ENCODE assay signal across 1 cellular context in genomic region chr10:29069952-29070351, GRCh38.
TF ChIP-seq lines count a peak whose summit lies in the region.

No MANE protein-coding gene starts in this region.

TF ChIP-seq in GM23338, 12 proteins besides CTCF, POLR2A, EP300 and RAD21 (continued from another document):
- TF ChIP-seq ZNF462 (CRISPR knock-in tag; IDR thresholded peaks at IDR 0.05) (no peak), CREB1 (CRISPR knock-in tag; IDR thresholded peaks at IDR 0.05; ENCODE audit: low read depth) (no peak), ZNF114 (CRISPR knock-in tag; IDR thresholded peaks at IDR 0.05) (no peak)
